In genomic region chr6:28880894-28881780, GRCh38 we compare ENCODE assay signal across 8 cellular contexts. TPM values are rescaled to one million over a fixed set of nuclear protein-coding genes. Genes with fewer than 3 reads are reported as not detected.
A peak's percentile ranks its signal among the peaks of the same experiment; 100 is the strongest.
DNase-seq lines count a peak whose midpoint lies in the region; ATAC-seq and TF ChIP-seq lines count a peak whose summit lies in the region.

No MANE protein-coding gene starts in this region.

- no peak overlapping the region for H3K18ac ChIP-seq in trophoblast cell (ENCODE audit: low read length)

- H3K27ac ChIP-seq in SJSA1 (0 out of 2 replicates have a peak overlapping the region, but pooled peaks have one; percentile 9), left ventricle myocardium inferior (replicated peaks) (no peak overlapping the region), trophoblast cell (ENCODE audit: low read depth, low read length) (no peak overlapping the region), uterus (peak overlapping the region; percentile 38 to 59)

- H2AFZ ChIP-seq in trophoblast cell (ENCODE audit: insufficient read depth, low read length, poor library complexity) = peak overlapping the region; percentile 93

- peak; percentile 93 for DNase-seq in DMS 273 (lab: John Stamatoyannopoulos, UW; ENCODE audit: unreplicated experiment)
- DNase-seq in KBM-7 = peak; percentile 84
- peak; percentile 79 to 83 for DNase-seq in SJSA1 (ENCODE audit: low read depth in 1 of 2, low spot score in 2 of 2)
- DNase-seq in amniotic stem cell (lab: John Stamatoyannopoulos, UW) = peak; percentile 30
- DNase-seq in left ventricle myocardium inferior = peak; percentile 61
- peak; percentile 41 to 72 for DNase-seq in trophoblast cell
- DNase-seq in uterus = peak; percentile 78 to 81

- no peaks in the 10 kb centered on the region for H3K79me2 ChIP-seq in trophoblast cell (ENCODE audit: control insufficient read depth, insufficient read depth, low read length, poor library complexity)

- H2BK120ac ChIP-seq in trophoblast cell (ENCODE audit: insufficient read depth, low read length, poor library complexity) = no peak overlapping the region

- H3K79me1 ChIP-seq in trophoblast cell (ENCODE audit: low read length) = no peaks in the 10 kb centered on the region

- H3K9me3 ChIP-seq in SJSA1 (replicated peaks) (no peaks in the 10 kb centered on the region; the same call in 1 of the 2 replicates), left ventricle myocardium inferior (replicated peaks) (no peaks in the 10 kb centered on the region), trophoblast cell (ENCODE audit: insufficient read depth, low read depth, low read length) (peaks cover 3% of the 10 kb centered on the region), uterus (no peaks in the 10 kb centered on the region)

- no peak overlapping the region for H2AK5ac ChIP-seq in trophoblast cell (ENCODE audit: low read length)

- no CpG with 5 or more reads among the region's 28 CpGs for WGBS in trophoblast cell (ENCODE audit: extremely low coverage, insufficient coverage, insufficient read length)

- no peak overlapping the region for H4K12ac ChIP-seq in trophoblast cell (ENCODE audit: low read depth, low read length)

- H2BK12ac ChIP-seq in trophoblast cell (ENCODE audit: low read length) = no peak overlapping the region

- TF ChIP-seq POLR2A in uterus (IDR thresholded peaks at IDR 0.05) = no peak

- no peak overlapping the region for H3K23ac ChIP-seq in trophoblast cell (ENCODE audit: low read length)

- no peak overlapping the region for H3K14ac ChIP-seq in trophoblast cell (ENCODE audit: low read length)

- H3K36me3 ChIP-seq in SJSA1 (no peaks in the 10 kb centered on the region), left ventricle myocardium inferior (no peaks in the 10 kb centered on the region), trophoblast cell (ENCODE audit: control insufficient read depth in 1 of 2, insufficient read depth in 2 of 2, low read length in 2 of 2) (no peaks in the 10 kb centered on the region), uterus (no peaks in the 10 kb centered on the region)

- H3K27me3 ChIP-seq in SJSA1 (replicated peaks) = peaks cover 19% of the 10 kb centered on the region
- peaks cover 39% of the 10 kb centered on the region for H3K27me3 ChIP-seq in left ventricle myocardium inferior (ENCODE audit: low read depth)
- no peaks in the 10 kb centered on the region for H3K27me3 ChIP-seq in trophoblast cell (ENCODE audit: insufficient read depth, low read length)
- no peaks in the 10 kb centered on the region for H3K27me3 ChIP-seq in uterus

- no peak overlapping the region for H3K4ac ChIP-seq in trophoblast cell (ENCODE audit: low read depth, low read length)

- H2BK5ac ChIP-seq in trophoblast cell (ENCODE audit: low read depth, low read length, poor library complexity) = no peak overlapping the region

- no peak overlapping the region for H3K9ac ChIP-seq in trophoblast cell (ENCODE audit: low read length)

- peak overlapping the region; percentile 53 for H3K4me2 ChIP-seq in trophoblast cell (ENCODE audit: low read length)

- H4K91ac ChIP-seq in trophoblast cell (ENCODE audit: low read depth, low read length) = no peak overlapping the region

- no peak for TF ChIP-seq CTCF in left ventricle myocardium inferior (IDR thresholded peaks at IDR 0.05; ENCODE audit: borderline replicate concordance)
- TF ChIP-seq CTCF in uterus (IDR thresholded peaks at IDR 0.05) = no peak

- peak overlapping the region; percentile 51 for H3K4me3 ChIP-seq in SJSA1
- H3K4me3 ChIP-seq in left ventricle myocardium inferior = peak overlapping the region; percentile 68
- peak overlapping the region; percentile 71 for H3K4me3 ChIP-seq in trophoblast cell (ENCODE audit: low read depth, low read length)
- peak overlapping the region; percentile 42 to 52 for H3K4me3 ChIP-seq in uterus

- peaks cover 9% of the 10 kb centered on the region for H3K4me1 ChIP-seq in SJSA1 (replicated peaks)
- H3K4me1 ChIP-seq in left ventricle myocardium inferior = peaks cover 13% of the 10 kb centered on the region
- no peaks in the 10 kb centered on the region for H3K4me1 ChIP-seq in trophoblast cell (ENCODE audit: control insufficient read depth in 1 of 2, insufficient read depth in 2 of 2, low read length in 2 of 2)
- H3K4me1 ChIP-seq in uterus = no peaks in the 10 kb centered on the region

- ATAC-seq in HG02885 (IDR thresholded peaks at IDR 0.05; ENCODE audit: poor library complexity, unreplicated experiment) = no peak

- H4K8ac ChIP-seq in trophoblast cell (ENCODE audit: low read depth, low read length) = peak overlapping the region; percentile 6

- in situ Hi-C loops in KBM-7 (cut with MboI; ENCODE audit: low pct_unique_long_range_greater_than_20kb, low sequenced_read_pairs) = no loop called here

- intact Hi-C loops in left ventricle myocardium inferior (cut with micrococcal nuclease) = no loop called here
- intact Hi-C loops in uterus (cut with DNase I; ENCODE audit: low total_unique reads) = loop anchor here (10.0 kb wide), 1 partner anchor 54 kb away; no protein-coding TSS in a partner anchor

RNA-seq across cellular contexts. Expression of gene TRIM27, which starts 42.6 kb away (rescaled TPM):
- total RNA-seq in SJSA1 (2014; rRNA removed; shearing (Covaris generic)) = 38.2 and 61.4 TPM in 2 replicates
- 17.8 TPM for total RNA-seq in left ventricle myocardium inferior
- polyA plus RNA-seq in trophoblast cell (2013) = 53.3 and 54.2 TPM in 2 replicates
- 100 to 1,000 TPM in 1 of 4 donors, 10 to 100 TPM in 3; 24.6 to 108 (median 48.7) TPM for total RNA-seq in uterus

Comparison
In these comparisons a context has a peak if more than half of its experiments do, and no peak if none do; other contexts are left out.
1. DNase-seq: peak in every context shown above with its lines; median percentile 93 in DMS 273; 84 in KBM-7; 81 in SJSA1; 80 in uterus; 61 in left ventricle myocardium inferior; 56 in trophoblast cell; 30 in amniotic stem cell.
2. H3K27ac ChIP-seq: peak in SJSA1 (single experiment) and uterus (2 of 2); none in left ventricle myocardium inferior (single experiment) and trophoblast cell (single experiment).
3. Peak in every context shown above with its lines, with median percentiles within 50 percentile points of each other: H3K4me3 ChIP-seq.